ENCODE assay signal across 8 cellular contexts in genomic region chr10:29634764-29635625, GRCh38.
A peak's percentile ranks its signal among the peaks of the same experiment; 100 is the strongest.
DNase-seq lines count a peak whose midpoint lies in the region; ATAC-seq and TF ChIP-seq lines count a peak whose summit lies in the region.

A gene with protein sequence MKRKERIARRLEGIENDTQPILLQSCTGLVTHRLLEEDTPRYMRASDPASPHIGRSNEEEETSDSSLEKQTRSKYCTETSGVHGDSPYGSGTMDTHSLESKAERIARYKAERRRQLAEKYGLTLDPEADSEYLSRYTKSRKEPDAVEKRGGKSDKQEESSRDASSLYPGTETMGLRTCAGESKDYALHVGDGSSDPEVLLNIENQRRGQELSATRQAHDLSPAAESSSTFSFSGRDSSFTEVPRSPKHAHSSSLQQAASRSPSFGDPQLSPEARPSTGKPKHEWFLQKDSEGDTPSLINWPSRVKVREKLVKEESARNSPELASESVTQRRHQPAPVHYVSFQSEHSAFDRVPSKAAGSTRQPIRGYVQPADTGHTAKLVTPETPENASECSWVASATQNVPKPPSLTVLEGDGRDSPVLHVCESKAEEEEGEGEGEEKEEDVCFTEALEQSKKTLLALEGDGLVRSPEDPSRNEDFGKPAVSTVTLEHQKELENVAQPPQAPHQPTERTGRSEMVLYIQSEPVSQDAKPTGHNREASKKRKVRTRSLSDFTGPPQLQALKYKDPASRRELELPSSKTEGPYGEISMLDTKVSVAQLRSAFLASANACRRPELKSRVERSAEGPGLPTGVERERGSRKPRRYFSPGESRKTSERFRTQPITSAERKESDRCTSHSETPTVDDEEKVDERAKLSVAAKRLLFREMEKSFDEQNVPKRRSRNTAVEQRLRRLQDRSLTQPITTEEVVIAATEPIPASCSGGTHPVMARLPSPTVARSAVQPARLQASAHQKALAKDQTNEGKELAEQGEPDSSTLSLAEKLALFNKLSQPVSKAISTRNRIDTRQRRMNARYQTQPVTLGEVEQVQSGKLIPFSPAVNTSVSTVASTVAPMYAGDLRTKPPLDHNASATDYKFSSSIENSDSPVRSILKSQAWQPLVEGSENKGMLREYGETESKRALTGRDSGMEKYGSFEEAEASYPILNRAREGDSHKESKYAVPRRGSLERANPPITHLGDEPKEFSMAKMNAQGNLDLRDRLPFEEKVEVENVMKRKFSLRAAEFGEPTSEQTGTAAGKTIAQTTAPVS (N-terminal part only) (minus strand): TSS chr10:29634971. CDS start chr10:29555058, 79,913 bp downstream.

- peak within 1 kb of the TSS; percentile 76 to 86 for H3K27ac ChIP-seq in mucosa of rectum (ENCODE audit: low read depth in 2 of 2, low read length in 2 of 2)

- H3K9ac ChIP-seq in ES-I3 (ENCODE audit: low read depth, low read length), result peak within 1 kb of the TSS; percentile 41
- peak within 1 kb of the TSS; percentile 52 to 62 for H3K9ac ChIP-seq in mucosa of rectum (ENCODE audit: low read depth in 1 of 2, low read length in 2 of 2)

- peaks cover 31% of the 10 kb centered on the region for H3K4me1 ChIP-seq in ES-I3 (ENCODE audit: insufficient read depth, low read length)
- H3K4me1 ChIP-seq in mucosa of rectum (ENCODE audit: control insufficient read depth in 2 of 2, insufficient read depth in 2 of 2, low read length in 2 of 2), result peaks cover 22 to 36% of the 10 kb centered on the region in 2 donors

- peak within 1 kb of the TSS; percentile 0 for H3K4me3 ChIP-seq in epithelial cell of esophagus (ENCODE audit: low read length)
- peak within 1 kb of the TSS; percentile 43 to 58 for H3K4me3 ChIP-seq in mucosa of rectum (ENCODE audit: low read length in 2 of 2)

- no peak for TF ChIP-seq CTCF in epithelial cell of esophagus (IDR thresholded peaks at IDR 0.05; ENCODE audit: insufficient read depth, low read depth, low read length, missing control alignments)

- H3K9me3 ChIP-seq in ES-I3 (ENCODE audit: control insufficient read depth, insufficient read depth, low read length) (no peaks in the 10 kb centered on the region), mucosa of rectum (ENCODE audit: control insufficient read depth in 2 of 2, low read length in 2 of 2) (no peaks in the 10 kb centered on the region)

- no peaks in the 10 kb centered on the region; the same call in 1 of the 2 replicates for H3K36me3 ChIP-seq in ES-I3 (ENCODE audit: insufficient read depth, low read length)
- H3K36me3 ChIP-seq in mucosa of rectum (ENCODE audit: control insufficient read depth in 2 of 2, insufficient read depth in 2 of 2, low read length in 2 of 2), result peaks cover 0 to 2% of the 10 kb centered on the region in 2 donors

- peak; percentile 74 for DNase-seq in NCI-H510A (lab: John Stamatoyannopoulos, UW)
- DNase-seq in epithelial cell of esophagus (ENCODE audit: low read depth), result peak; percentile 87
- DNase-seq in effector CD8-positive, alpha-beta T cell (lab: John Stamatoyannopoulos, UW), result no peak

- ATAC-seq in GM18519 (IDR thresholded peaks at IDR 0.05; ENCODE audit: low FRiP score, unreplicated experiment) (no peak), HG03045 (IDR thresholded peaks at IDR 0.05; ENCODE audit: unreplicated experiment) (no peak), HG03280 (IDR thresholded peaks at IDR 0.05; ENCODE audit: unreplicated experiment) (no peak)

- no peaks in the 10 kb centered on the region for H3K27me3 ChIP-seq in mucosa of rectum (ENCODE audit: control insufficient read depth in 2 of 2, insufficient read depth in 2 of 2, low read length in 2 of 2)
